Comparison of ENCODE assay signal across 14 cellular contexts in genomic region chr1:54347955-54348699, GRCh38. TPM values are rescaled to one million over a fixed set of nuclear protein-coding genes. Genes with fewer than 3 reads are reported as not detected.
DNase-seq lines count a peak whose midpoint lies in the region; ATAC-seq and TF ChIP-seq lines count a peak whose summit lies in the region.
"Had no signal": no experiment of that assay in that cellular context is flagged by ENCODE, and none has a peak within 500 bp of the region (broad histone marks: within the 10 kb centered on the region; RNA-seq: fewer than 3 reads in every experiment).

No MANE protein-coding gene starts in this region.

- no peaks in the 10 kb centered on the region for H3K36me3 ChIP-seq in CD8-positive, alpha-beta memory T cell (ENCODE audit: insufficient read depth, low read length)
- H3K36me3 ChIP-seq in mucosa of descending colon (ENCODE audit: low read depth) (no peaks in the 10 kb centered on the region), H7 (replicated peaks; ENCODE audit: control insufficient read depth, insufficient read depth, low read length) (no peaks in the 10 kb centered on the region; the same call in 1 of the 2 replicates), osteoblast (ENCODE audit: insufficient read depth, low read length) (no peaks in the 10 kb centered on the region)

- peaks cover 0 to 16% (median 7%) of the 10 kb centered on the region in 3 donors for H3K36me3 Mint-ChIP-seq in CD8-positive, alpha-beta memory T cell
- peaks cover 21% of the 10 kb centered on the region for H3K36me3 Mint-ChIP-seq in activated CD8-positive, alpha-beta T cell treated with anti-CD3 and anti-CD28 coated beads, Interleukin-2, amount 10 ng/mL, durations not matched to agents 7 days and 5 days (ENCODE audit: low read depth)

- no peaks in the 10 kb centered on the region for H3K4me1 ChIP-seq in CD8-positive, alpha-beta memory T cell (ENCODE audit: insufficient read depth, low read length)
- H3K4me1 ChIP-seq in mucosa of descending colon (ENCODE audit: low read depth) (peaks cover 35% of the 10 kb centered on the region), osteoblast (ENCODE audit: insufficient read depth, low read length) (no peaks in the 10 kb centered on the region)

- no peak for ATAC-seq in activated CD8-positive, alpha-beta T cell treated with anti-CD3 and anti-CD28 coated beads, Interleukin-2, amount 10 ng/mL, durations not matched to agents 7 days and 5 days
- peak; percentile 91 for ATAC-seq in mucosa of descending colon
- ATAC-seq: K562 had no signal

- DNase-seq in CD8-positive, alpha-beta memory T cell = no peak
- DNase-seq in HK-2 (ENCODE audit: unreplicated experiment) (peak; percentile 27), mucosa of descending colon (peak; percentile 82 to 87 (median 82)), H7 (no peak), GOT3 (lab: John Stamatoyannopoulos, UW) (no peak), osteoblast (ENCODE audit: insufficient read length, low spot score, missing footprints) (no peak), T-helper 9 cell (no peak)
- DNase-seq in activated CD8-positive, alpha-beta T cell treated with anti-CD3 and anti-CD28 coated beads, Interleukin-2, amount 10 ng/mL, durations not matched to agents 7 days and 5 days = no peak
- DNase-seq: activated gamma-delta T cell, cerebellar nuclear complex, islet precursor cell, SIG-M5 had no signal

- H3K9me3 Mint-ChIP-seq in CD8-positive, alpha-beta memory T cell = no peaks in the 10 kb centered on the region
- no peaks in the 10 kb centered on the region for H3K9me3 Mint-ChIP-seq in activated CD8-positive, alpha-beta T cell treated with anti-CD3 and anti-CD28 coated beads, Interleukin-2, amount 10 ng/mL, durations not matched to agents 7 days and 5 days (ENCODE audit: insufficient read depth)

- peaks cover 47 to 64% (median 49%) of the 10 kb centered on the region in 3 donors for H3K4me1 Mint-ChIP-seq in CD8-positive, alpha-beta memory T cell
- peaks cover 46% of the 10 kb centered on the region for H3K4me1 Mint-ChIP-seq in activated CD8-positive, alpha-beta T cell treated with anti-CD3 and anti-CD28 coated beads, Interleukin-2, amount 10 ng/mL, durations not matched to agents 7 days and 5 days (ENCODE audit: low read depth)
- H3K4me1 Mint-ChIP-seq: CD14-positive monocyte had no signal

- no peak for TF ChIP-seq CTCF in mucosa of descending colon (IDR thresholded peaks at IDR 0.05)
- TF ChIP-seq CTCF in osteoblast (IDR thresholded peaks at IDR 0.05; ENCODE audit: extremely low read depth, low read depth, low read length) = no peak

- H3K4me2 ChIP-seq in osteoblast (ENCODE audit: insufficient read depth, low read length) = no peak overlapping the region

- H3K79me2 ChIP-seq in osteoblast (ENCODE audit: insufficient read depth, low read length) = peaks cover 7% of the 10 kb centered on the region

- POLR2A ChIA-PET in CD8-positive, alpha-beta memory T cell (lab: Charles Lee) = no interaction called here
- POLR2A ChIA-PET in activated CD8-positive, alpha-beta T cell treated with anti-CD3 and anti-CD28 coated beads, Interleukin-2, amount 10 ng/mL, durations not matched to agents 7 days and 5 days (lab: Charles Lee) = no interaction called here

- intact Hi-C loops in mucosa of descending colon (cut with DNase I, micrococcal nuclease) = no loop called here

- H3K27me3 ChIP-seq in CD8-positive, alpha-beta memory T cell (ENCODE audit: insufficient read depth, low read length, poor library complexity, severe bottlenecking) = no peaks in the 10 kb centered on the region
- H3K27me3 ChIP-seq in H7 (ENCODE audit: control insufficient read depth, insufficient read depth, low read length) (no peaks in the 10 kb centered on the region), osteoblast (ENCODE audit: insufficient read depth, low read length) (no peaks in the 10 kb centered on the region)

- CTCF ChIA-PET in CD8-positive, alpha-beta memory T cell (lab: Charles Lee) = no interaction called here
- CTCF ChIA-PET in activated CD8-positive, alpha-beta T cell treated with anti-CD3 and anti-CD28 coated beads, Interleukin-2, amount 10 ng/mL, durations not matched to agents 7 days and 5 days (lab: Charles Lee) = no interaction called here

- no peaks in the 10 kb centered on the region for H3K9me3 ChIP-seq in CD8-positive, alpha-beta memory T cell (ENCODE audit: low read length)
- H3K9me3 ChIP-seq in mucosa of descending colon (no peaks in the 10 kb centered on the region), osteoblast (ENCODE audit: low read depth, low read length) (no peaks in the 10 kb centered on the region)

- H3K4me3 ChIP-seq in CD8-positive, alpha-beta memory T cell (ENCODE audit: low read length) = no peak overlapping the region
- H3K4me3 ChIP-seq in mucosa of descending colon = no peak overlapping the region
- H3K4me3 ChIP-seq in H7 (ENCODE audit: insufficient read depth, low read depth, low read length) = no peak overlapping the region
- H3K4me3 ChIP-seq in osteoblast (ENCODE audit: insufficient read depth, low read length) = no peak overlapping the region
- H3K4me3 ChIP-seq: K562 had no signal

- no peak overlapping the region for H3K27ac ChIP-seq in CD8-positive, alpha-beta memory T cell (ENCODE audit: low read depth, low read length)
- H3K27ac ChIP-seq in osteoblast (ENCODE audit: low read depth, low read length) = no peak overlapping the region

- H3K4me3 Mint-ChIP-seq in CD8-positive, alpha-beta memory T cell = peak overlapping the region in 1 of 7 donors; percentile 15
- no peak overlapping the region for H3K4me3 Mint-ChIP-seq in activated CD8-positive, alpha-beta T cell treated with anti-CD3 and anti-CD28 coated beads, Interleukin-2, amount 10 ng/mL, durations not matched to agents 7 days and 5 days
- H3K4me3 Mint-ChIP-seq: CD14-positive monocyte had no signal

- peaks cover 27% of the 10 kb centered on the region for H4K20me1 ChIP-seq in osteoblast (ENCODE audit: insufficient read depth, low read length)

- peak overlapping the region; percentile 9 to 91 (median 58) for H3K27ac Mint-ChIP-seq in CD8-positive, alpha-beta memory T cell
- peak overlapping the region; percentile 50 for H3K27ac Mint-ChIP-seq in activated CD8-positive, alpha-beta T cell treated with anti-CD3 and anti-CD28 coated beads, Interleukin-2, amount 10 ng/mL, durations not matched to agents 7 days and 5 days

- H2AFZ ChIP-seq in osteoblast (ENCODE audit: low read length) = no peak overlapping the region

- H3K27me3 Mint-ChIP-seq in CD8-positive, alpha-beta memory T cell = no peaks in the 10 kb centered on the region
- no peaks in the 10 kb centered on the region for H3K27me3 Mint-ChIP-seq in activated CD8-positive, alpha-beta T cell treated with anti-CD3 and anti-CD28 coated beads, Interleukin-2, amount 10 ng/mL, durations not matched to agents 7 days and 5 days (ENCODE audit: low read depth)

RNA-seq across cellular contexts. Expression of gene SSBP3, which starts 58.1 kb away (rescaled TPM):
- total RNA-seq in CD8-positive, alpha-beta memory T cell = 10 to 100 TPM; 41.6 to 52.7 TPM
- 17.6 TPM for polyA plus RNA-seq in CD8-positive, alpha-beta memory T cell
- total RNA-seq in activated CD8-positive, alpha-beta T cell treated with anti-CD3 and anti-CD28 coated beads, Interleukin-2, amount 10 ng/mL, durations not matched to agents 7 days and 5 days = 100 to 1,000 TPM; 109 to 111 TPM
- total RNA-seq in mucosa of descending colon (10 to 100 TPM; 77.8 to 85.1 (median 82.0) TPM), osteoblast (14.5 and 18.3 TPM in 2 replicates)
- 98.0 and 109 TPM in 2 replicates for total RNA-seq in H7 (2014; rRNA removed; shearing (Covaris generic))

Comparison
In these comparisons a context has a peak if more than half of its experiments do, and no peak if none do; other contexts are left out.
1. DNase-seq: peak in HK-2 (single experiment) and mucosa of descending colon (3 of 3); none in CD8-positive, alpha-beta memory T cell (0 of 5), activated CD8-positive, alpha-beta T cell treated with anti-CD3 and anti-CD28 coated beads, Interleukin-2, amount 10 ng/mL, durations not matched to agents 7 days and 5 days (single experiment), H7 (single experiment), GOT3 (single experiment), osteoblast (single experiment) and T-helper 9 cell (single experiment).